Comparison of ENCODE assay signal across 7 cellular contexts in genomic region chr11:70191495-70192140, GRCh38. TPM values are rescaled to one million over a fixed set of nuclear protein-coding genes. Genes with fewer than 3 reads are reported as not detected.
A peak's percentile ranks its signal among the peaks of the same experiment; 100 is the strongest.
DNase-seq lines count a peak whose midpoint lies in the region; ATAC-seq and TF ChIP-seq lines count a peak whose summit lies in the region.

No MANE protein-coding gene starts in this region.

- no peak for DNase-seq in GM12864 (ENCODE audit: low read depth)
- peak; percentile 63 for DNase-seq in NCI-H1092 (lab: John Stamatoyannopoulos, UW)
- peak; percentile 24 for DNase-seq in activated B cell treated with CpG ODN at 0.5 μM for 24 hours
- peak; percentile 64 to 67 for DNase-seq in cardiac fibroblast (ENCODE audit: low read depth in 2 of 2)
- peak; percentile 82 for DNase-seq in left lobe of liver (ENCODE audit: low spot score)
- DNase-seq in stimulated activated CD8-positive, alpha-beta memory T cell treated with anti-CD3 and anti-CD28 coated beads, Interleukin-15, amount 100 ng/mL, for 48 hours (ENCODE audit: low read depth in 2 of 2) = peak; percentile 23 to 39
- no peak for DNase-seq in RKO (ENCODE audit: low spot score)

- peaks cover 7% of the 10 kb centered on the region for H3K27me3 Mint-ChIP-seq in activated B cell treated with CpG ODN at 0.5 μM for 24 hours

- H3K36me3 Mint-ChIP-seq in activated B cell treated with CpG ODN at 0.5 μM for 24 hours (ENCODE audit: low read depth) = no peaks in the 10 kb centered on the region

- no peaks in the 10 kb centered on the region for H3K9me3 Mint-ChIP-seq in activated B cell treated with CpG ODN at 0.5 μM for 24 hours

- H3K4me3 ChIP-seq in GM12864 (ENCODE audit: low read depth, low read length) = no peak overlapping the region
- no peak overlapping the region for H3K4me3 ChIP-seq in cardiac fibroblast (replicated peaks in 1 of 2; ENCODE audit: low read depth in 2 of 2, low read length in 2 of 2)

- POLR2A ChIA-PET in activated B cell treated with CpG ODN at 0.5 μM for 24 hours (lab: Charles Lee) = no interaction called here

- CTCF ChIA-PET in activated B cell treated with CpG ODN at 0.5 μM for 24 hours (lab: Charles Lee) = no interaction called here

- H3K27ac Mint-ChIP-seq in activated B cell treated with CpG ODN at 0.5 μM for 24 hours = no peak overlapping the region

- ATAC-seq in activated B cell treated with CpG ODN at 0.5 μM for 24 hours (ENCODE audit: low read depth) (peak; percentile 21), left lobe of liver (peak; percentile 89)

- intact Hi-C loops in activated B cell treated with CpG ODN at 0.5 μM for 24 hours (cut with micrococcal nuclease) = no loop called here

- H3K4me1 Mint-ChIP-seq in activated B cell treated with CpG ODN at 0.5 μM for 24 hours = peaks cover 3% of the 10 kb centered on the region

- H3K4me3 Mint-ChIP-seq in activated B cell treated with CpG ODN at 0.5 μM for 24 hours = no peak overlapping the region

- TF ChIP-seq CTCF in GM12864 (IDR thresholded peaks at IDR 0.05; ENCODE audit: low read depth, low read length, missing control alignments) (peak; percentile 58), activated B cell treated with CpG ODN at 0.5 μM for 24 hours (IDR thresholded peaks at IDR 0.05) (no peak), cardiac fibroblast (IDR thresholded peaks at IDR 0.05; ENCODE audit: low read depth, low read length) (peak; percentile 95)

RNA-seq across cellular contexts. Expression of gene FADD, which starts 11.5 kb away (rescaled TPM):
- total RNA-seq in activated B cell treated with CpG ODN at 0.5 μM for 24 hours (29.5 and 31.2 TPM in 2 replicates), left lobe of liver (9.0 TPM)

Comparison
In these comparisons a context has a peak if more than half of its experiments do, and no peak if none do; other contexts are left out.
1. DNase-seq: peak in NCI-H1092 (single experiment), activated B cell treated with CpG ODN at 0.5 μM for 24 hours (single experiment), cardiac fibroblast (2 of 2), left lobe of liver (single experiment) and stimulated activated CD8-positive, alpha-beta memory T cell treated with anti-CD3 and anti-CD28 coated beads, Interleukin-15, amount 100 ng/mL, for 48 hours (2 of 2); none in GM12864 (single experiment) and RKO (single experiment).